2 cellular contexts compared by ENCODE assay signal in the genomic region with DNA sequence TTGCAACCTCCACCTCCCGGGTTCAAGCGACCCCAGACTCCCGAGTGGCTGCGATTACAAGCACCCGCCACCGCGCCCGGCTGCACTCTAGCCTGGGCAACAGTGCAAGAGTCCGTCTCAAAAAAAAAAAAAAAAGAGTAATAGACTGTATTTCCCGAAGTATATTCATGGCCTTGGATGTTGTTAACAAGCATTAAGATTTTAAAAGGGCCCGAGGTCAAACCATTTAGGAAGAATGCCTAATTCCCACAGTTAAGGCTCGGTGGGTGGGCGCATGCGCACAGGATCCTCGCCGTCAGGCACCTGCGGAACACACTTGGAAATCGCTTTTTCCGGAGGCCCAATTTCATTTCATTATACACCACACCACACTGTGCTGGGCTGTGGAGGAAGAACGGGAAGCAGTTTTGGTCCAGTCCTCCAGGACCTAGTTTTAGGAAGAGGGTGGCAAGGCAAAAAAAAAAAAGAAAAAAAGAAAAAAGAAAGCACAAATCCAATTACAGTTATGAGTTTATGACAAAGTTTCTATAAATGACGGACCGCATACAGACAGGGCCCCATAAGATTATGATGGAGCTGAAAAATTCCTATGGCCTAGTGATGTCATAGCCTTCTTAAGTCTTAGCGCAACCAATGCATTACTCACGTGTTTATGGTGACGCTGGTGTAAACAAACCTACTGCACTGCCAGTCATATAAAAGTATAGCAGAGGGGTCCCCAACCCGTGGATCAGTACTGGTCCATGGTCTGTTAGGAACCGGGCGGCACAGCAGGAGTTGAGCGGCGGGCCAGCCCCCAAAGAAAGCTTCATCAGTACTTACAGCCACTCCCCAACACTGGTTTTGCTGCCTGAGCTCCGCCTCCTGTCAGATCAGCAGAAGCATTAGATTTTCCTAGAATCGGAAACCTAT.
TF ChIP-seq lines count a peak whose summit lies in the region.

No MANE protein-coding gene starts in this region.

TF ChIP-seq in SK-N-SH treated with all-trans-retinoic acid at 6 μM for 48 hours, 23 proteins besides CTCF, POLR2A, EP300 and RAD21 (continued from another document):
- TF ChIP-seq, protein P1, sequence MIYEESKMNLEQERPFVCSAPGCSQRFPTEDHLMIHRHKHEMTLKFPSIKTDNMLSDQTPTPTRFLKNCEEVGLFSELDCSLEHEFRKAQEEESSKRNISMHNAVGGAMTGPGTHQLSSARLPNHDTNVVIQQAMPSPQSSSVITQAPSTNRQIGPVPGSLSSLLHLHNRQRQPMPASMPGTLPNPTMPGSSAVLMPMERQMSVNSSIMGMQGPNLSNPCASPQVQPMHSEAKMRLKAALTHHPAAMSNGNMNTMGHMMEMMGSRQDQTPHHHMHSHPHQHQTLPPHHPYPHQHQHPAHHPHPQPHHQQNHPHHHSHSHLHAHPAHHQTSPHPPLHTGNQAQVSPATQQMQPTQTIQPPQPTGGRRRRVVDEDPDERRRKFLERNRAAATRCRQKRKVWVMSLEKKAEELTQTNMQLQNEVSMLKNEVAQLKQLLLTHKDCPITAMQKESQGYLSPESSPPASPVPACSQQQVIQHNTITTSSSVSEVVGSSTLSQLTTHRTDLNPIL (CRISPR knock-in tag; IDR thresholded peaks at IDR 0.05; ENCODE audit: low read depth) = no peak
- TF ChIP-seq, protein P2, sequence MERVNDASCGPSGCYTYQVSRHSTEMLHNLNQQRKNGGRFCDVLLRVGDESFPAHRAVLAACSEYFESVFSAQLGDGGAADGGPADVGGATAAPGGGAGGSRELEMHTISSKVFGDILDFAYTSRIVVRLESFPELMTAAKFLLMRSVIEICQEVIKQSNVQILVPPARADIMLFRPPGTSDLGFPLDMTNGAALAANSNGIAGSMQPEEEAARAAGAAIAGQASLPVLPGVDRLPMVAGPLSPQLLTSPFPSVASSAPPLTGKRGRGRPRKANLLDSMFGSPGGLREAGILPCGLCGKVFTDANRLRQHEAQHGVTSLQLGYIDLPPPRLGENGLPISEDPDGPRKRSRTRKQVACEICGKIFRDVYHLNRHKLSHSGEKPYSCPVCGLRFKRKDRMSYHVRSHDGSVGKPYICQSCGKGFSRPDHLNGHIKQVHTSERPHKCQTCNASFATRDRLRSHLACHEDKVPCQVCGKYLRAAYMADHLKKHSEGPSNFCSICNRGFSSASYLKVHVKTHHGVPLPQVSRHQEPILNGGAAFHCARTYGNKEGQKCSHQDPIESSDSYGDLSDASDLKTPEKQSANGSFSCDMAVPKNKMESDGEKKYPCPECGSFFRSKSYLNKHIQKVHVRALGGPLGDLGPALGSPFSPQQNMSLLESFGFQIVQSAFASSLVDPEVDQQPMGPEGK (CRISPR knock-in tag; IDR thresholded peaks at IDR 0.05; ENCODE audit: borderline replicate concordance) = no peak
- TF ChIP-seq CSDC2 (CRISPR knock-in tag; IDR thresholded peaks at IDR 0.05) = no peak
- TF ChIP-seq RARB (CRISPR knock-in tag; IDR thresholded peaks at IDR 0.05) = no peak

TF ChIP-seq in HepG2, 621 proteins besides CTCF, POLR2A, EP300 and RAD21 (continued from another document):
- TF ChIP-seq, protein P3, sequence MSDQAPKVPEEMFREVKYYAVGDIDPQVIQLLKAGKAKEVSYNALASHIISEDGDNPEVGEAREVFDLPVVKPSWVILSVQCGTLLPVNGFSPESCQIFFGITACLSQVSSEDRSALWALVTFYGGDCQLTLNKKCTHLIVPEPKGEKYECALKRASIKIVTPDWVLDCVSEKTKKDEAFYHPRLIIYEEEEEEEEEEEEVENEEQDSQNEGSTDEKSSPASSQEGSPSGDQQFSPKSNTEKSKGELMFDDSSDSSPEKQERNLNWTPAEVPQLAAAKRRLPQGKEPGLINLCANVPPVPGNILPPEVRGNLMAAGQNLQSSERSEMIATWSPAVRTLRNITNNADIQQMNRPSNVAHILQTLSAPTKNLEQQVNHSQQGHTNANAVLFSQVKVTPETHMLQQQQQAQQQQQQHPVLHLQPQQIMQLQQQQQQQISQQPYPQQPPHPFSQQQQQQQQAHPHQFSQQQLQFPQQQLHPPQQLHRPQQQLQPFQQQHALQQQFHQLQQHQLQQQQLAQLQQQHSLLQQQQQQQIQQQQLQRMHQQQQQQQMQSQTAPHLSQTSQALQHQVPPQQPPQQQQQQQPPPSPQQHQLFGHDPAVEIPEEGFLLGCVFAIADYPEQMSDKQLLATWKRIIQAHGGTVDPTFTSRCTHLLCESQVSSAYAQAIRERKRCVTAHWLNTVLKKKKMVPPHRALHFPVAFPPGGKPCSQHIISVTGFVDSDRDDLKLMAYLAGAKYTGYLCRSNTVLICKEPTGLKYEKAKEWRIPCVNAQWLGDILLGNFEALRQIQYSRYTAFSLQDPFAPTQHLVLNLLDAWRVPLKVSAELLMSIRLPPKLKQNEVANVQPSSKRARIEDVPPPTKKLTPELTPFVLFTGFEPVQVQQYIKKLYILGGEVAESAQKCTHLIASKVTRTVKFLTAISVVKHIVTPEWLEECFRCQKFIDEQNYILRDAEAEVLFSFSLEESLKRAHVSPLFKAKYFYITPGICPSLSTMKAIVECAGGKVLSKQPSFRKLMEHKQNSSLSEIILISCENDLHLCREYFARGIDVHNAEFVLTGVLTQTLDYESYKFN (CRISPR knock-in tag; conservative IDR thresholded peaks at IDR 0.05) = no peak
- TF ChIP-seq CREB1 (IDR thresholded peaks at IDR 0.05) (peak; percentile 70), CREB1 (CRISPR knock-in tag; IDR thresholded peaks at IDR 0.05) (no peak), CENPX (CRISPR knock-in tag; IDR thresholded peaks at IDR 0.05) (no peak)
TF ChIP-seq in HepG2: peak in this region for 1.
